Comparison of ENCODE assay signal across 8 cellular contexts in the genomic region with DNA sequence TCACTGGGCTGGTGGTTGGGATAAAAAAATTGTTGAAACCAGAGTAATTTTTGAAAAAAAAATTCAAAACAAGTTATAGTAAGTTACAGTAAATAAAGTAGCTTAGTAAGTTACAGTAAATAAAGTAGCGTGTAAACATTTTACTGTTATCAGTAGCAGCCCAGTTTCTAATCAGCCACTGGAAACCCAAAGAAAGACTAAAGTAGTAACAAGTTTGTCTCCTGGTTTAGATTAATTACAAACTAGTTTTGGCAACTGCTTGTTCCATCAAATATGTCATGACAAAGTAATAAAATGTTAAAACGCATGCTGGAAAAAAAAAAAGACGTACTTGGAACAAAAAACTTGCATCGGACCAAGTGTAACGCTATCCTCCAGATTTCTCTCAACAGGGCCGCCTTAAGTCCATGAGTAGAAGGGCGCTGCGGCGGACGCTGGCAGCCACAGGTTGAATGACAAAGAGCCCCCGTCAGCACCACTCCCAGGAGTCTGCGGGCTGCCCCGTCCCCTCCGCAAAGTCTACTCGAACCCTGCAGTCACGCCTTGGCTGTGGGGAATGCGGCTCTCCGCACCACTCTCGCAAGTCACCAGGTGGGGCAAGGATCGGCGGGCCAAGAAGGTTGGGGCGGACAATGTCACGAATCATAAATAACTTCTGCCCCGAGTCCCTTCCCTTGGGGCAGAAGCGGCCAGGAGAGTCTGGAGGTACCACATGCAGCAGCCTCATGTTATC. TPM values are rescaled to one million over a fixed set of nuclear protein-coding genes. Genes with fewer than 3 reads are reported as not detected.
DNase-seq lines count a peak whose midpoint lies in the region; ATAC-seq and TF ChIP-seq lines count a peak whose summit lies in the region.

No MANE protein-coding gene starts in this region.

- H3K4me2 ChIP-seq in osteoblast (ENCODE audit: insufficient read depth, low read length) = peak overlapping the region; percentile 97

- TF ChIP-seq CTCF in osteoblast (IDR thresholded peaks at IDR 0.05; ENCODE audit: extremely low read depth, low read depth, low read length) = no peak
- no peak for TF ChIP-seq CTCF in type B pancreatic cell (conservative IDR thresholded peaks at IDR 0.05)

- peak; percentile 19 for ATAC-seq in GM21423 (IDR thresholded peaks at IDR 0.05; ENCODE audit: unreplicated experiment)

- peaks cover 38% of the 10 kb centered on the region for H3K4me1 ChIP-seq in HUES6 (ENCODE audit: control insufficient read depth, insufficient read depth, low read length)
- peaks cover 21% of the 10 kb centered on the region for H3K4me1 ChIP-seq in osteoblast (ENCODE audit: insufficient read depth, low read length)

- peak overlapping the region; percentile 98 for H3K9ac ChIP-seq in HUES6 (ENCODE audit: low read length)

- H3K4me3 ChIP-seq in HUES6 (ENCODE audit: low read depth, low read length) = peak overlapping the region; percentile 99
- H3K4me3 ChIP-seq in osteoblast (ENCODE audit: insufficient read depth, low read length) = peak overlapping the region; percentile 89

- H3K27ac ChIP-seq in HUES6 (ENCODE audit: low read depth, low read length) (peak overlapping the region; percentile 96), osteoblast (ENCODE audit: low read depth, low read length) (peak overlapping the region; percentile 91)

- peak; percentile 52 for DNase-seq in DMS114 treated with DMSO at 0.1 percent for 48 hours (lab: John Stamatoyannopoulos, UW; ENCODE audit: unreplicated experiment)
- DNase-seq in SHP77 (lab: John Stamatoyannopoulos, UW) = peak; percentile 47 to 65
- DNase-seq in activated naive CD4-positive, alpha-beta T cell (lab: John Stamatoyannopoulos, UW) = peak; percentile 14 to 39 (median 24)
- peak; percentile 75 for DNase-seq in glomerular visceral epithelial cell (ENCODE audit: extremely low spot score)
- peak; percentile 86 for DNase-seq in osteoblast (ENCODE audit: insufficient read length, low spot score, missing footprints)
- DNase-seq in type B pancreatic cell (ENCODE audit: extremely low spot score, unreplicated experiment) = peak; percentile 75

- H3K4me1 Mint-ChIP-seq in type B pancreatic cell (ENCODE audit: unreplicated experiment) = peaks cover 36% of the 10 kb centered on the region

- H3K9me3 ChIP-seq in HUES6 (ENCODE audit: control insufficient read depth, insufficient read depth, low read depth, low read length) = no peaks in the 10 kb centered on the region
- H3K9me3 ChIP-seq in osteoblast (ENCODE audit: low read depth, low read length) = no peaks in the 10 kb centered on the region

- H2AFZ ChIP-seq in osteoblast (ENCODE audit: low read length) = peak overlapping the region; percentile 91

- H3K27me3 ChIP-seq in HUES6 (ENCODE audit: control insufficient read depth, insufficient read depth, low read length) = no peaks in the 10 kb centered on the region
- no peaks in the 10 kb centered on the region for H3K27me3 ChIP-seq in osteoblast (ENCODE audit: insufficient read depth, low read length)

- peaks cover 22% of the 10 kb centered on the region for H4K20me1 ChIP-seq in osteoblast (ENCODE audit: insufficient read depth, low read length)

- H3K27ac Mint-ChIP-seq in type B pancreatic cell = peak overlapping the region; percentile 57

- no peaks in the 10 kb centered on the region for H3K9me3 Mint-ChIP-seq in type B pancreatic cell

- H3K79me2 ChIP-seq in osteoblast (ENCODE audit: insufficient read depth, low read length) = peaks cover 94% of the 10 kb centered on the region

- H3K4me3 Mint-ChIP-seq in type B pancreatic cell = peak overlapping the region; percentile 99

- peaks cover 16% of the 10 kb centered on the region for H3K36me3 Mint-ChIP-seq in type B pancreatic cell

- no peaks in the 10 kb centered on the region for H3K27me3 Mint-ChIP-seq in type B pancreatic cell

- H3K36me3 ChIP-seq in HUES6 (ENCODE audit: control insufficient read depth, insufficient read depth, low read length) (peaks cover 28% of the 10 kb centered on the region), osteoblast (ENCODE audit: insufficient read depth, low read length) (peaks cover 5% of the 10 kb centered on the region)

RNA-seq across cellular contexts. Expression of gene SLC16A1, which starts 0.9 kb away (rescaled TPM):
- total RNA-seq in osteoblast (69.2 and 77.1 TPM in 2 replicates), type B pancreatic cell (ENCODE audit: low replicate concordance) (52.2 and 79.3 TPM in 2 replicates)

Comparison
In these comparisons a context has a peak if more than half of its experiments do, and no peak if none do; other contexts are left out.
1. Peak in every context shown above with its lines: DNase-seq, ATAC-seq, H3K4me3 ChIP-seq and H3K27ac ChIP-seq.
2. DNase-seq: peak in every context shown above with its lines; median percentile 86 in osteoblast; 75 in glomerular visceral epithelial cell; 75 in type B pancreatic cell; 56 in SHP77; 52 in DMS114 treated with DMSO at 0.1 percent for 48 hours; 24 in activated naive CD4-positive, alpha-beta T cell.